19 cellular contexts compared by ENCODE assay signal in genomic region chr18:25113081-25113480, GRCh38.
DNase-seq lines count a peak whose midpoint lies in the region; ATAC-seq, FAIRE-seq and TF ChIP-seq lines count a peak whose summit lies in the region.
"Had no signal": no experiment of that assay in that cellular context is flagged by ENCODE, and none has a peak within 500 bp of the region (broad histone marks: within the 10 kb centered on the region; RNA-seq: fewer than 3 reads in every experiment).

No MANE protein-coding gene starts in this region.

- no TSS peak for BruUV-seq in HepG2 (replicated peaks; lab: Mats Ljungman, UMichigan)

- no peak overlapping the region for H2AFZ ChIP-seq in HepG2 (ENCODE audit: low read length)
- H2AFZ ChIP-seq: PC-9 had no signal

- FAIRE-seq in HepG2 (lab: Jason Lieb, UNC): no peak
- FAIRE-seq: H54, HTR-8/SVneo had no signal

- H3K27ac ChIP-seq in cardiac muscle cell: peak overlapping the region; percentile 70
- no peak overlapping the region for H3K27ac ChIP-seq in heart right ventricle
- H3K27ac ChIP-seq in endodermal cell (ENCODE audit: low read depth, low read length): peak overlapping the region; percentile 86
- no peak overlapping the region for H3K27ac ChIP-seq in HepG2 (ENCODE audit: extremely low read length, insufficient read depth, low read length)
- H3K27ac ChIP-seq: BLaER1, PC-9, SJSA1 had no signal

- TF ChIP-seq EP300 in HepG2 (IDR thresholded peaks at IDR 0.05; ENCODE audit: low read depth in 2 of 2, low read length in 2 of 2) (no peak), HepG2 (CRISPR knock-in tag; IDR thresholded peaks at IDR 0.05; ENCODE audit: borderline replicate concordance) (no peak)

- 96% methylated on average over 4 of the region's 4 CpGs for WGBS in heart right ventricle, 2 donors
- 73 to 84% methylated on average over 3 to 4 of the region's 4 CpGs for WGBS in endodermal cell (ENCODE audit: insufficient coverage in 1 of 2, insufficient read length in 1 of 2), 2 experiments
- 60% methylated on average over 4 of the region's 4 CpGs for WGBS in HepG2 (ENCODE audit: low lambda C conversion rate)

- in situ Hi-C loops in HepG2 (cut with HindIII; ENCODE audit: extremely low pct_ligation_motif_present, low pct_unique_long_range_greater_than_20kb): no loop called here

- H3K27me3 ChIP-seq in cardiac muscle cell: no peaks in the 10 kb centered on the region
- no peaks in the 10 kb centered on the region for H3K27me3 ChIP-seq in heart right ventricle
- no peaks in the 10 kb centered on the region for H3K27me3 ChIP-seq in endodermal cell (ENCODE audit: control insufficient read depth, insufficient read depth, low read length, poor library complexity, severe bottlenecking)
- H3K27me3 ChIP-seq in HepG2 (ENCODE audit: control insufficient read depth in 1 of 2, insufficient read depth in 2 of 2, low read length in 2 of 2): no peaks in the 10 kb centered on the region
- H3K27me3 ChIP-seq: BLaER1, SJSA1 had no signal

- H3K9ac ChIP-seq in endodermal cell (ENCODE audit: extremely low read depth, low read length, poor library complexity, severe bottlenecking) (no peak overlapping the region), HepG2 (ENCODE audit: insufficient read depth, low read depth, low read length) (no peak overlapping the region)
- H3K9ac ChIP-seq: BLaER1 had no signal

- no peak overlapping the region for H3K4me3 ChIP-seq in cardiac muscle cell
- no peak overlapping the region for H3K4me3 ChIP-seq in heart right ventricle
- no peak overlapping the region for H3K4me3 ChIP-seq in endodermal cell (ENCODE audit: low read length)
- no peak overlapping the region for H3K4me3 ChIP-seq in HepG2 (replicated peaks in 1 of 3; ENCODE audit: insufficient read depth in 1 of 3, low read depth in 2 of 3, low read length in 3 of 3)
- H3K4me3 ChIP-seq: BLaER1, PC-9, SJSA1 had no signal

- no peak for ATAC-seq in heart right ventricle
- no peak for ATAC-seq in HG03457 (IDR thresholded peaks at IDR 0.05; ENCODE audit: unreplicated experiment)
- no peak for ATAC-seq in HepG2
- no peak for ATAC-seq in activated CD8-positive, alpha-beta T cell treated with anti-CD3 and anti-CD28 coated beads for 36 hours

- POLR2A ChIA-PET in HepG2 (lab: Yijun Ruan, JAX): no interaction called here
- POLR2A ChIA-PET in activated CD8-positive, alpha-beta T cell treated with anti-CD3 and anti-CD28 coated beads for 36 hours (lab: Charles Lee): no interaction called here

- H3K79me2 ChIP-seq in HepG2 (ENCODE audit: insufficient read depth, low read length): no peaks in the 10 kb centered on the region

- H3K36me3 Mint-ChIP-seq in endodermal cell (ENCODE audit: low read depth) (peaks cover 7% of the 10 kb centered on the region), nephron progenitor cell (ENCODE audit: low read depth) (peaks cover 40% of the 10 kb centered on the region)
- H3K36me3 Mint-ChIP-seq in activated CD8-positive, alpha-beta T cell treated with anti-CD3 and anti-CD28 coated beads for 36 hours (ENCODE audit: low read depth): no peaks in the 10 kb centered on the region
- H3K36me3 Mint-ChIP-seq: CD8-positive, alpha-beta memory T cell had no signal

- H3K27ac Mint-ChIP-seq in endodermal cell (no peak overlapping the region), nephron progenitor cell (peak overlapping the region; percentile 99)
- no peak overlapping the region for H3K27ac Mint-ChIP-seq in activated CD8-positive, alpha-beta T cell treated with anti-CD3 and anti-CD28 coated beads for 36 hours
- H3K27ac Mint-ChIP-seq: CD8-positive, alpha-beta memory T cell had no signal

- H3K4me2 ChIP-seq in HepG2 (ENCODE audit: low read depth, low read length): no peak overlapping the region
- H3K4me2 ChIP-seq: BLaER1, PC-9 had no signal

- H3K9me3 Mint-ChIP-seq in endodermal cell (peaks cover 10% of the 10 kb centered on the region), nephron progenitor cell (peaks cover 19% of the 10 kb centered on the region)
- H3K9me3 Mint-ChIP-seq in activated CD8-positive, alpha-beta T cell treated with anti-CD3 and anti-CD28 coated beads for 36 hours: peaks cover 2% of the 10 kb centered on the region

- no peaks in the 10 kb centered on the region for H3K27me3 Mint-ChIP-seq in endodermal cell (ENCODE audit: insufficient read depth)
- no peaks in the 10 kb centered on the region for H3K27me3 Mint-ChIP-seq in nephron progenitor cell (ENCODE audit: low read depth, poor library complexity)
- H3K27me3 Mint-ChIP-seq in activated CD8-positive, alpha-beta T cell treated with anti-CD3 and anti-CD28 coated beads for 36 hours: no peaks in the 10 kb centered on the region
- H3K27me3 Mint-ChIP-seq: CD8-positive, alpha-beta memory T cell had no signal

- no peaks in the 10 kb centered on the region for H4K20me1 ChIP-seq in HepG2 (ENCODE audit: insufficient read depth, low read length)
- H4K20me1 ChIP-seq: BLaER1 had no signal

- H3K4me1 Mint-ChIP-seq in endodermal cell (peaks cover 6% of the 10 kb centered on the region), nephron progenitor cell (peaks cover 51% of the 10 kb centered on the region)
- H3K4me1 Mint-ChIP-seq in activated CD8-positive, alpha-beta T cell treated with anti-CD3 and anti-CD28 coated beads for 36 hours (ENCODE audit: low read depth): no peaks in the 10 kb centered on the region
- H3K4me1 Mint-ChIP-seq: CD8-positive, alpha-beta memory T cell had no signal

- H3K4me3 Mint-ChIP-seq in endodermal cell (no peak overlapping the region), nephron progenitor cell (no peak overlapping the region)
- no peak overlapping the region for H3K4me3 Mint-ChIP-seq in activated CD8-positive, alpha-beta T cell treated with anti-CD3 and anti-CD28 coated beads for 36 hours
- H3K4me3 Mint-ChIP-seq: CD8-positive, alpha-beta memory T cell had no signal

- TF ChIP-seq RAD21 in HepG2 (CRISPR knock-in tag; IDR thresholded peaks at IDR 0.05): no peak

- DNase-seq in cardiac muscle cell (ENCODE audit: low read depth in 1 of 2, low spot score in 1 of 2) (peak in 1 of 2 donors; percentile 21), heart right ventricle (no peak), endodermal cell (peak; percentile 55), nephron progenitor cell (peak; percentile 23), HepG2 (ENCODE audit: low spot score) (no peak), HT-29 (ENCODE audit: low spot score) (no peak)
- no peak for DNase-seq in activated CD8-positive, alpha-beta T cell treated with anti-CD3 and anti-CD28 coated beads for 36 hours
- DNase-seq: CD8-positive, alpha-beta memory T cell; NCI-H1105 treated with DMSO at 0.1 percent for 48 hours; NCI-H1694 treated with DMSO at 0.1 percent for 48 hours; NCI-H2171; NCI-H446; NCI-H774; PC-9 had no signal

- intact Hi-C loops in heart right ventricle (cut with DNase I): no loop called here
- intact Hi-C loops in HepG2 (cut with micrococcal nuclease; ENCODE audit: unreplicated experiment): no loop called here
- intact Hi-C loops in activated CD8-positive, alpha-beta T cell treated with anti-CD3 and anti-CD28 coated beads for 36 hours (cut with micrococcal nuclease): no loop called here

- H3K36me3 ChIP-seq in cardiac muscle cell: no peaks in the 10 kb centered on the region
- H3K36me3 ChIP-seq in heart right ventricle: no peaks in the 10 kb centered on the region
- H3K36me3 ChIP-seq in endodermal cell (ENCODE audit: control insufficient read depth, insufficient read depth, low read length): no peaks in the 10 kb centered on the region
- no peaks in the 10 kb centered on the region for H3K36me3 ChIP-seq in HepG2 (replicated peaks in 1 of 2; ENCODE audit: control insufficient read depth in 1 of 2, insufficient read depth in 2 of 2, low read length in 2 of 2)
- H3K36me3 ChIP-seq: BLaER1, SJSA1 had no signal

- CTCF ChIA-PET in HepG2 (lab: Yijun Ruan, JAX; ENCODE audit: low intra/inter-chr PET ratio, low total read pairs): no interaction called here
- CTCF ChIA-PET in activated CD8-positive, alpha-beta T cell treated with anti-CD3 and anti-CD28 coated beads for 36 hours (lab: Charles Lee): no interaction called here

- no peak for TF ChIP-seq CTCF in cardiac muscle cell (IDR thresholded peaks at IDR 0.05; ENCODE audit: low read depth, low read length)
- TF ChIP-seq CTCF in heart right ventricle (IDR thresholded peaks at IDR 0.05): no peak
- no peak for TF ChIP-seq CTCF in endodermal cell (conservative IDR thresholded peaks at IDR 0.05)
- TF ChIP-seq CTCF in nephron progenitor cell (IDR thresholded peaks at IDR 0.05): no peak
- TF ChIP-seq CTCF in HepG2 (CRISPR knock-in tag; IDR thresholded peaks at IDR 0.05): no peak
- no peak for TF ChIP-seq CTCF in activated CD8-positive, alpha-beta T cell treated with anti-CD3 and anti-CD28 coated beads for 36 hours (IDR thresholded peaks at IDR 0.05)

- H3K9me3 ChIP-seq in cardiac muscle cell (ENCODE audit: low read depth) (no peaks in the 10 kb centered on the region), heart right ventricle (peaks cover 0 to 12% (median 0%) of the 10 kb centered on the region in 11 donors), endodermal cell (ENCODE audit: control insufficient read depth, low read length) (peaks cover 7% of the 10 kb centered on the region), HepG2 (ENCODE audit: low read length) (no peaks in the 10 kb centered on the region)
- H3K9me3 ChIP-seq: BLaER1, SJSA1 had no signal

- TF ChIP-seq POLR2A in HepG2 (IDR thresholded peaks at IDR 0.05; ENCODE audit: insufficient read depth in 1 of 2, low read depth in 2 of 2, low read length in 2 of 2): no peak

- H3K4me1 ChIP-seq in cardiac muscle cell (ENCODE audit: low read depth) (peaks cover 29% of the 10 kb centered on the region), heart right ventricle (peaks cover 0 to 6% (median 0%) of the 10 kb centered on the region in 9 donors), endodermal cell (ENCODE audit: control insufficient read depth, insufficient read depth, low read length) (no peaks in the 10 kb centered on the region), HepG2 (ENCODE audit: insufficient read depth, low read length) (no peaks in the 10 kb centered on the region)
- H3K4me1 ChIP-seq: BLaER1, SJSA1 had no signal

TF ChIP-seq in HepG2, 621 proteins besides CTCF, POLR2A, EP300 and RAD21 (continues in another document):
- TF ChIP-seq ZMYM3 (CRISPR knock-in tag; IDR thresholded peaks at IDR 0.05) (no peak), HINFP (CRISPR knock-in tag; IDR thresholded peaks at IDR 0.05; ENCODE audit: low read depth) (no peak), TEAD2 (CRISPR knock-in tag; IDR thresholded peaks at IDR 0.05) (no peak)

Comparison
In these comparisons a context has a peak if more than half of its experiments do, and no peak if none do; other contexts are left out.
1. H3K27ac ChIP-seq: peak in cardiac muscle cell (single experiment) and endodermal cell (single experiment); none in heart right ventricle (0 of 10) and HepG2 (single experiment).
2. DNase-seq: peak in endodermal cell (single experiment) and nephron progenitor cell (single experiment); none in heart right ventricle (0 of 2), HepG2 (single experiment), HT-29 (single experiment) and activated CD8-positive, alpha-beta T cell treated with anti-CD3 and anti-CD28 coated beads for 36 hours (single experiment).